ENCODE assay signal across 8 cellular contexts in the genomic region with DNA sequence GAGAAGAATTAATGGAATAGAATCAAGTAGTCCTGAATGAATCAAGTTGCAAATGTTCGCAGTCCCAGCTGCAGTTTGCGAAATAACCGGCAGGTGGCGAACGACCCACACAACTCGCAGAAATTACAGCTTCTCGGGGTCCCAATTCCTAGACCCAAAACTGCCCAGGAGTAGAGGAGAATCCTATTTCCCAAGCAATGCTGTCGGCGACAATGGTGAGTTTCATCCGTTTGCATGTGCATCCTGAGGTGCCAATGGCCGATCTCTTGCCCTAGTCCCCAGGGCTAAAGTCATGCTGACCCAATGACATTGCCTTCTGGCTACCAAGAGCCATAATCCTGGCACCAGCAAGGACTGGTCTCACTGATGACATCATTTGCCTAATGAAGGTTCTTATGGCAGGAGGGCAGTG.
DNase-seq lines count a peak whose midpoint lies in the region; ATAC-seq and TF ChIP-seq lines count a peak whose summit lies in the region.

No MANE protein-coding gene starts in this region.

- no peaks in the 10 kb centered on the region for H3K4me1 ChIP-seq in neutrophil (ENCODE audit: control insufficient read depth in 1 of 2, insufficient read depth in 1 of 2, low read depth in 1 of 2, low read length in 1 of 2)

- H3K36me3 ChIP-seq in neutrophil: no peaks in the 10 kb centered on the region

- no peak for ATAC-seq in HG02852 (IDR thresholded peaks at IDR 0.05; ENCODE audit: unreplicated experiment)

- peaks cover 56% of the 10 kb centered on the region for H3K27me3 ChIP-seq in neutrophil

- no peaks in the 10 kb centered on the region for H3K9me3 ChIP-seq in neutrophil

- H3K4me3 ChIP-seq in epithelial cell of esophagus (ENCODE audit: low read length) (no peak overlapping the region), neutrophil (ENCODE audit: low read depth in 1 of 2, low read length in 1 of 2) (no peak overlapping the region)

- TF ChIP-seq CTCF in epithelial cell of esophagus (IDR thresholded peaks at IDR 0.05; ENCODE audit: insufficient read depth, low read depth, low read length, missing control alignments) (peak; percentile 86), neutrophil (IDR thresholded peaks at IDR 0.05) (peak; percentile 43)

- DNase-seq in activated gamma-delta T cell treated with Interleukin-2 at 50 U/mL for 16 hours: peak; percentile 50
- DNase-seq in activated gamma-delta T cell (lab: John Stamatoyannopoulos, UW): no peak
- DNase-seq in NCI-H1930 (lab: John Stamatoyannopoulos, UW): peak; percentile 30 to 70
- peak; percentile 52 for DNase-seq in activated CD4-positive, alpha-beta T cell treated with anti-CD3 and anti-CD28 coated beads, Interleukin-2, amount 50 U/mL, for 1 hour
- peak; percentile 47 for DNase-seq in epithelial cell of esophagus (ENCODE audit: low read depth)
- DNase-seq in OCI-M2 (lab: John Stamatoyannopoulos, UW; ENCODE audit: unreplicated experiment): no peak

- no peak overlapping the region for H3K27ac ChIP-seq in neutrophil

Comparison
In these comparisons a context has a peak if more than half of its experiments do, and no peak if none do; other contexts are left out.
1. DNase-seq: peak in activated gamma-delta T cell treated with Interleukin-2 at 50 U/mL for 16 hours (single experiment), NCI-H1930 (2 of 2), activated CD4-positive, alpha-beta T cell treated with anti-CD3 and anti-CD28 coated beads, Interleukin-2, amount 50 U/mL, for 1 hour (single experiment) and epithelial cell of esophagus (single experiment); none in activated gamma-delta T cell (single experiment) and OCI-M2 (single experiment).